ENCODE assay signal across 8 cellular contexts in genomic region chr15:40857601-40858351, GRCh38. TPM values are rescaled to one million over a fixed set of nuclear protein-coding genes. Genes with fewer than 3 reads are reported as not detected.
A peak's percentile ranks its signal among the peaks of the same experiment; 100 is the strongest.
DNase-seq lines count a peak whose midpoint lies in the region; ATAC-seq and TF ChIP-seq lines count a peak whose summit lies in the region.

No MANE protein-coding gene starts in this region.

- H3K36me3 Mint-ChIP-seq in naive B cell: peaks cover 0 to 4% of the 10 kb centered on the region in 2 donors
- no peaks in the 10 kb centered on the region for H3K36me3 Mint-ChIP-seq in stimulated activated effector memory CD8-positive, alpha-beta T cell treated with anti-CD3 and anti-CD28 coated beads, Interleukin-12 subunit alpha, Interleukin-12 subunit beta, amount 100 ng/mL, for 72 hours

- H3F3A ChIP-seq in OCI-LY1 (ENCODE audit: insufficient read depth, low read length): no peaks in the 10 kb centered on the region

- H3K4me2 ChIP-seq in OCI-LY1 (ENCODE audit: low read length): no peak overlapping the region

- H3K9me2 ChIP-seq in OCI-LY1 (ENCODE audit: low read depth, low read length): no peaks in the 10 kb centered on the region

- no peaks in the 10 kb centered on the region for H3K9me3 ChIP-seq in OCI-LY1 (ENCODE audit: low read length)

- H3K27ac ChIP-seq in OCI-LY1 (ENCODE audit: low read depth, low read length, poor library complexity, severe bottlenecking): no peak overlapping the region

- H3K4me3 Mint-ChIP-seq in naive B cell: peak overlapping the region in 1 of 8 donors; percentile 11
- no peak overlapping the region for H3K4me3 Mint-ChIP-seq in stimulated activated effector memory CD8-positive, alpha-beta T cell treated with anti-CD3 and anti-CD28 coated beads, Interleukin-12 subunit alpha, Interleukin-12 subunit beta, amount 100 ng/mL, for 72 hours

- peak; percentile 84 to 87 for ATAC-seq in naive B cell (ENCODE audit: low read depth in 2 of 2)
- ATAC-seq in stimulated activated effector memory CD8-positive, alpha-beta T cell treated with anti-CD3 and anti-CD28 coated beads, Interleukin-12 subunit alpha, Interleukin-12 subunit beta, amount 100 ng/mL, for 72 hours: peak; percentile 84

- peak overlapping the region in 3 of 6 donors; percentile 13 to 70 (median 52) for H3K27ac Mint-ChIP-seq in naive B cell
- no peak overlapping the region for H3K27ac Mint-ChIP-seq in stimulated activated effector memory CD8-positive, alpha-beta T cell treated with anti-CD3 and anti-CD28 coated beads, Interleukin-12 subunit alpha, Interleukin-12 subunit beta, amount 100 ng/mL, for 72 hours

- H2AFZ ChIP-seq in OCI-LY1 (ENCODE audit: low read length): no peak overlapping the region

- no peak overlapping the region for H3K4me3 ChIP-seq in OCI-LY1 (ENCODE audit: low read depth, low read length, poor library complexity, severe bottlenecking)
- H3K4me3 ChIP-seq in epithelial cell of proximal tubule (ENCODE audit: low read depth, low read length): no peak overlapping the region

- no peaks in the 10 kb centered on the region for H3K9me3 Mint-ChIP-seq in naive B cell
- H3K9me3 Mint-ChIP-seq in stimulated activated effector memory CD8-positive, alpha-beta T cell treated with anti-CD3 and anti-CD28 coated beads, Interleukin-12 subunit alpha, Interleukin-12 subunit beta, amount 100 ng/mL, for 72 hours: no peaks in the 10 kb centered on the region

- DNase-seq in NCI-H146 (lab: John Stamatoyannopoulos, UW) (peak; percentile 20), NCI-H146 treated with DMSO at 0.1 percent for 48 hours (lab: John Stamatoyannopoulos, UW; ENCODE audit: unreplicated experiment) (no peak), HK-2 (ENCODE audit: unreplicated experiment) (peak; percentile 72), epithelial cell of proximal tubule (ENCODE audit: low read depth) (no peak), naive B cell (peak; percentile 70)
- DNase-seq in activated CD8-positive, alpha-beta memory T cell treated with anti-CD3 and anti-CD28 coated beads, Interleukin-2, amount 50 U/mL, for 48 hours: peak; percentile 94
- peak; percentile 89 to 95 for DNase-seq in stimulated activated effector memory CD8-positive, alpha-beta T cell treated with anti-CD3 and anti-CD28 coated beads, Interleukin-12 subunit alpha, Interleukin-12 subunit beta, amount 100 ng/mL, for 72 hours (ENCODE audit: low spot score in 2 of 2)

- H3K4me1 Mint-ChIP-seq in naive B cell: peaks cover 8 to 17% (median 11%) of the 10 kb centered on the region in 3 donors
- H3K4me1 Mint-ChIP-seq in stimulated activated effector memory CD8-positive, alpha-beta T cell treated with anti-CD3 and anti-CD28 coated beads, Interleukin-12 subunit alpha, Interleukin-12 subunit beta, amount 100 ng/mL, for 72 hours: peaks cover 14% of the 10 kb centered on the region

- TF ChIP-seq CTCF in OCI-LY1 (IDR thresholded peaks at IDR 0.05; ENCODE audit: low read length) (peak; percentile 94), epithelial cell of proximal tubule (conservative IDR thresholded peaks at IDR 0.05; ENCODE audit: low read depth, low read length) (peak; percentile 95)

- H3K27me3 ChIP-seq in OCI-LY1 (ENCODE audit: insufficient read depth, low read length): no peaks in the 10 kb centered on the region

- H3K27me3 Mint-ChIP-seq in naive B cell: no peaks in the 10 kb centered on the region

- H3K36me3 ChIP-seq in OCI-LY1 (ENCODE audit: insufficient read depth, low read length): peaks cover 14% of the 10 kb centered on the region; the same call in 1 of the 2 replicates

- H3K4me1 ChIP-seq in OCI-LY1 (ENCODE audit: insufficient read depth, low read length, severe bottlenecking): peaks cover 4% of the 10 kb centered on the region

- no peaks in the 10 kb centered on the region for H4K20me1 ChIP-seq in OCI-LY1 (ENCODE audit: insufficient read depth, low read length)

- H3K79me2 ChIP-seq in OCI-LY1 (ENCODE audit: insufficient read depth, low read length): no peaks in the 10 kb centered on the region

- H3K9ac ChIP-seq in OCI-LY1 (ENCODE audit: low read length): no peak overlapping the region

RNA-seq across cellular contexts. Expression of gene SPINT1, which starts 13.9 kb away (rescaled TPM):
- total RNA-seq in epithelial cell of proximal tubule: 159 and 319 TPM in 2 replicates
- 1 to 10 TPM; 3.8 to 7.0 (median 5.4) TPM for polyA plus RNA-seq in naive B cell (ENCODE audit: low read depth in 6 of 6)

RNA-seq across cellular contexts. Expression of gene RHOV, which starts 16.3 kb away (rescaled TPM):
- 1.7 and 3.1 TPM in 2 replicates for total RNA-seq in epithelial cell of proximal tubule
- polyA plus RNA-seq in naive B cell (ENCODE audit: low read depth in 6 of 6): not detected

RNA-seq across cellular contexts. Expression of gene PPP1R14D, which starts 29.3 kb away (rescaled TPM):
- not detected in 2 replicates for total RNA-seq in epithelial cell of proximal tubule
- polyA plus RNA-seq in naive B cell (ENCODE audit: low read depth in 6 of 6): not detected

RNA-seq across cellular contexts. Expression of gene VPS18, which starts 36.5 kb away (rescaled TPM):
- 27.2 and 35.4 TPM in 2 replicates for total RNA-seq in epithelial cell of proximal tubule
- polyA plus RNA-seq in naive B cell (ENCODE audit: low read depth in 6 of 6): 10 to 100 TPM; 21.2 to 33.6 (median 23.5) TPM

RNA-seq across cellular contexts. Expression of gene DNAJC17, which starts 50.5 kb away (rescaled TPM):
- total RNA-seq in epithelial cell of proximal tubule: 21.7 and 43.2 TPM in 2 replicates
- 10 to 100 TPM; 13.7 to 45.8 (median 28.7) TPM for polyA plus RNA-seq in naive B cell (ENCODE audit: low read depth in 6 of 6)

Comparison
In these comparisons a context has a peak if more than half of its experiments do, and no peak if none do; other contexts are left out.
1. DNase-seq: peak in NCI-H146 (single experiment), HK-2 (single experiment), activated CD8-positive, alpha-beta memory T cell treated with anti-CD3 and anti-CD28 coated beads, Interleukin-2, amount 50 U/mL, for 48 hours (single experiment), naive B cell (single experiment) and stimulated activated effector memory CD8-positive, alpha-beta T cell treated with anti-CD3 and anti-CD28 coated beads, Interleukin-12 subunit alpha, Interleukin-12 subunit beta, amount 100 ng/mL, for 72 hours (2 of 2); none in NCI-H146 treated with DMSO at 0.1 percent for 48 hours (single experiment) and epithelial cell of proximal tubule (single experiment).